26 cellular contexts compared by ENCODE assay signal in the genomic region with DNA sequence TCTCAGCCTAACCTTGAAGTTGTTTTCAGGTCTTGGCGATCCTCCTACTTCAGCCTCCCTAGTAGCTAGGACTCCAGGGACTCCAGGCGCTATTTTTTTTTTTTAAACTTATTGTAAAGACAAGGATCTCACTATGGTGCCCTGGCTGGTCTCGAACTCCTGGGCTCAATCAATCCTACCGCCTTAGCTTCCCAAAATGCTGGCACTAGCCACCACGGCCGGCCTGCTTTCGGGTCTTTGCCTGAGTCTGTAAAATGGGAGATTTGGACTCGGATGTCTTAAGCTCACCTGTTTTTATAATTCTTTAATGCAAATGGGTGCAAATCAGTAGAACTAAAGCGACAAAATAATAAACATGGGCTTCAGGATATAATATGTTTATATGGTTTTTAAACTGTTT. TPM values are rescaled to one million over a fixed set of nuclear protein-coding genes. Genes with fewer than 3 reads are reported as not detected.
DNase-seq lines count a peak whose midpoint lies in the region; TF ChIP-seq lines count a peak whose summit lies in the region.
"Had no signal": no experiment of that assay in that cellular context is flagged by ENCODE, and none has a peak within 500 bp of the region (broad histone marks: within the 10 kb centered on the region; RNA-seq: fewer than 3 reads in every experiment).

No MANE protein-coding gene starts in this region.

- no peak for TF ChIP-seq POLR2A in sigmoid colon (IDR thresholded peaks at IDR 0.05)

- no peak for TF ChIP-seq EP300 in sigmoid colon (IDR thresholded peaks at IDR 0.05)

- H3K9ac ChIP-seq in mesenchymal stem cell (ENCODE audit: low read length), result no peak overlapping the region

- H3K4me2 ChIP-seq in mesenchymal stem cell (ENCODE audit: low read length, poor library complexity, severe bottlenecking), result no peak overlapping the region

- no peak for TF ChIP-seq CTCF in endothelial cell (IDR thresholded peaks at IDR 0.05; ENCODE audit: unreplicated experiment)
- no peak for TF ChIP-seq CTCF in neural crest cell (conservative IDR thresholded peaks at IDR 0.05)
- no peak for TF ChIP-seq CTCF in sigmoid colon (IDR thresholded peaks at IDR 0.05)

- H3K36me3 ChIP-seq in sigmoid colon (no peaks in the 10 kb centered on the region), mesenchymal stem cell (ENCODE audit: control insufficient read depth in 1 of 2, insufficient read depth in 2 of 2, low read depth in 1 of 2, low read length in 2 of 2) (no peaks in the 10 kb centered on the region)
- H3K36me3 ChIP-seq: neutrophil, thoracic aorta, vagina had no signal

- no peak overlapping the region for H2BK15ac ChIP-seq in mesenchymal stem cell (ENCODE audit: low read depth, poor library complexity, severe bottlenecking)

- H2AK5ac ChIP-seq in mesenchymal stem cell (ENCODE audit: low read length, severe bottlenecking), result no peak overlapping the region

- no peaks in the 10 kb centered on the region for H3K4me1 Mint-ChIP-seq in T-helper 1 cell treated with Interleukin-12 subunit alpha and Interleukin-12 subunit beta and Interleukin-4 antibody, amounts not matched to agents 30 μg/mL and 1 μg/mL, for 36 hours (ENCODE audit: low read depth)
- no peaks in the 10 kb centered on the region for H3K4me1 Mint-ChIP-seq in activated T-helper 1 cell treated with anti-CD3 and anti-CD28 coated beads, Interleukin-12 subunit alpha, Interleukin-12 subunit beta, Interleukin-2, Interleukin-4 antibody, amounts not matched to agents 30 ng/mL and 10 ng/mL and 1 ng/mL, durations not matched to agents 14 hours and 24 hours and 36 hours (ENCODE audit: low read depth)
- H3K4me1 Mint-ChIP-seq in endothelial cell (ENCODE audit: unreplicated experiment) (no peaks in the 10 kb centered on the region), neural crest cell (peaks cover 8% of the 10 kb centered on the region)

- WGBS in sigmoid colon, 2 donors, result 91 to 93% methylated on average over 9 of the region's 9 CpGs
- 97% methylated on average over 9 of the region's 9 CpGs for WGBS in mesenchymal stem cell

- H3K9me3 Mint-ChIP-seq in T-helper 1 cell treated with Interleukin-12 subunit alpha and Interleukin-12 subunit beta and Interleukin-4 antibody, amounts not matched to agents 30 μg/mL and 1 μg/mL, for 36 hours, result no peaks in the 10 kb centered on the region
- no peaks in the 10 kb centered on the region for H3K9me3 Mint-ChIP-seq in activated T-helper 1 cell treated with anti-CD3 and anti-CD28 coated beads, Interleukin-12 subunit alpha, Interleukin-12 subunit beta, Interleukin-2, Interleukin-4 antibody, amounts not matched to agents 30 ng/mL and 10 ng/mL and 1 ng/mL, durations not matched to agents 14 hours and 24 hours and 36 hours
- H3K9me3 Mint-ChIP-seq in endothelial cell (ENCODE audit: unreplicated experiment), result no peaks in the 10 kb centered on the region
- no peaks in the 10 kb centered on the region for H3K9me3 Mint-ChIP-seq in neural crest cell

- H3K4me3 Mint-ChIP-seq in T-helper 1 cell treated with Interleukin-12 subunit alpha and Interleukin-12 subunit beta and Interleukin-4 antibody, amounts not matched to agents 30 μg/mL and 1 μg/mL, for 36 hours, result peak overlapping the region; percentile 38
- peak overlapping the region; percentile 60 for H3K4me3 Mint-ChIP-seq in activated T-helper 1 cell treated with anti-CD3 and anti-CD28 coated beads, Interleukin-12 subunit alpha, Interleukin-12 subunit beta, Interleukin-2, Interleukin-4 antibody, amounts not matched to agents 30 ng/mL and 10 ng/mL and 1 ng/mL, durations not matched to agents 14 hours and 24 hours and 36 hours
- peak overlapping the region; percentile 86 for H3K4me3 Mint-ChIP-seq in endothelial cell (ENCODE audit: unreplicated experiment)
- peak overlapping the region; percentile 71 for H3K4me3 Mint-ChIP-seq in neural crest cell

- H3K23ac ChIP-seq in mesenchymal stem cell (ENCODE audit: low read length in 2 of 2), result no peak overlapping the region

- H2BK12ac ChIP-seq in mesenchymal stem cell (ENCODE audit: low read length in 2 of 2), result no peak overlapping the region

- H4K8ac ChIP-seq in mesenchymal stem cell (ENCODE audit: low read length), result no peak overlapping the region

- H3K27ac ChIP-seq in sigmoid colon (no peak overlapping the region), mesenchymal stem cell (ENCODE audit: low read length, poor library complexity, severe bottlenecking) (no peak overlapping the region)
- H3K27ac ChIP-seq: 22Rv1, dorsolateral prefrontal cortex, neutrophil, thoracic aorta, vagina had no signal

- H3K27me3 ChIP-seq in sigmoid colon (peaks cover 8 to 42% (median 23%) of the 10 kb centered on the region in 3 donors), mesenchymal stem cell (ENCODE audit: control insufficient read depth in 1 of 2, insufficient read depth in 1 of 2, low read length in 2 of 2) (peaks cover 33 to 46% of the 10 kb centered on the region in 2 experiments)
- H3K27me3 ChIP-seq: vagina had no signal

- DNase-seq in T-helper 1 cell (no peak), endothelial cell (ENCODE audit: low spot score) (no peak), neural crest cell (ENCODE audit: low read depth, low spot score) (no peak), sigmoid colon (no peak), amniotic stem cell (lab: John Stamatoyannopoulos, UW) (no peak), mesenchymal stem cell (no peak)
- DNase-seq in activated T-helper 1 cell treated with anti-CD3 and anti-CD28 coated beads, Interleukin-12 subunit alpha, Interleukin-12 subunit beta, Interleukin-2, Interleukin-4 antibody, amounts not matched to agents 30 ng/mL and 10 ng/mL and 1 ng/mL, durations not matched to agents 14 hours and 24 hours and 36 hours (ENCODE audit: low spot score), result no peak
- DNase-seq: activated CD4-positive, alpha-beta T cell treated with anti-CD3 and anti-CD28 coated beads, Interleukin-2, amount 50 U/mL, for 1 hour; cerebellar nuclear complex; mucosa of descending colon; RPMI8226; stimulated activated naive CD8-positive, alpha-beta T cell treated with anti-CD3 and anti-CD28 coated beads, Interleukin-15, Interleukin-2, amounts not matched to agents 100 U/mL and 50 U/mL, for 24 hours had no signal

- no peaks in the 10 kb centered on the region for H3K79me1 ChIP-seq in mesenchymal stem cell (replicated peaks; ENCODE audit: low read length, poor library complexity, severe bottlenecking)

- H3K4me1 ChIP-seq in sigmoid colon (peaks cover 0 to 14% (median 10%) of the 10 kb centered on the region in 4 donors), mesenchymal stem cell (ENCODE audit: control insufficient read depth, insufficient read depth, low read depth, low read length) (peaks cover 12% of the 10 kb centered on the region)

- no peaks in the 10 kb centered on the region for H3K36me3 Mint-ChIP-seq in T-helper 1 cell treated with Interleukin-12 subunit alpha and Interleukin-12 subunit beta and Interleukin-4 antibody, amounts not matched to agents 30 μg/mL and 1 μg/mL, for 36 hours (ENCODE audit: low read depth)
- no peaks in the 10 kb centered on the region for H3K36me3 Mint-ChIP-seq in activated T-helper 1 cell treated with anti-CD3 and anti-CD28 coated beads, Interleukin-12 subunit alpha, Interleukin-12 subunit beta, Interleukin-2, Interleukin-4 antibody, amounts not matched to agents 30 ng/mL and 10 ng/mL and 1 ng/mL, durations not matched to agents 14 hours and 24 hours and 36 hours (ENCODE audit: low read depth)
- peaks cover 5% of the 10 kb centered on the region for H3K36me3 Mint-ChIP-seq in endothelial cell (ENCODE audit: low read depth, unreplicated experiment)
- H3K36me3 Mint-ChIP-seq in neural crest cell (ENCODE audit: low read depth), result no peaks in the 10 kb centered on the region
- H3K36me3 Mint-ChIP-seq: CD14-positive monocyte had no signal

- H3K27ac Mint-ChIP-seq in T-helper 1 cell treated with Interleukin-12 subunit alpha and Interleukin-12 subunit beta and Interleukin-4 antibody, amounts not matched to agents 30 μg/mL and 1 μg/mL, for 36 hours, result no peak overlapping the region
- no peak overlapping the region for H3K27ac Mint-ChIP-seq in activated T-helper 1 cell treated with anti-CD3 and anti-CD28 coated beads, Interleukin-12 subunit alpha, Interleukin-12 subunit beta, Interleukin-2, Interleukin-4 antibody, amounts not matched to agents 30 ng/mL and 10 ng/mL and 1 ng/mL, durations not matched to agents 14 hours and 24 hours and 36 hours
- H3K27ac Mint-ChIP-seq in endothelial cell (ENCODE audit: unreplicated experiment) (no peak overlapping the region), neural crest cell (ENCODE audit: unreplicated experiment) (no peak overlapping the region)
- H3K27ac Mint-ChIP-seq: CD14-positive monocyte had no signal

- no peak overlapping the region for H2BK5ac ChIP-seq in mesenchymal stem cell (ENCODE audit: low read depth, low read length, poor library complexity, severe bottlenecking)

- H4K91ac ChIP-seq in mesenchymal stem cell (ENCODE audit: low read length), result no peak overlapping the region

- H3K27me3 Mint-ChIP-seq in T-helper 1 cell treated with Interleukin-12 subunit alpha and Interleukin-12 subunit beta and Interleukin-4 antibody, amounts not matched to agents 30 μg/mL and 1 μg/mL, for 36 hours (ENCODE audit: low read depth), result peaks cover 32% of the 10 kb centered on the region
- H3K27me3 Mint-ChIP-seq in activated T-helper 1 cell treated with anti-CD3 and anti-CD28 coated beads, Interleukin-12 subunit alpha, Interleukin-12 subunit beta, Interleukin-2, Interleukin-4 antibody, amounts not matched to agents 30 ng/mL and 10 ng/mL and 1 ng/mL, durations not matched to agents 14 hours and 24 hours and 36 hours (ENCODE audit: insufficient read depth), result peaks cover 38% of the 10 kb centered on the region
- H3K27me3 Mint-ChIP-seq in endothelial cell (ENCODE audit: unreplicated experiment) (peaks cover 2% of the 10 kb centered on the region), neural crest cell (ENCODE audit: low read depth) (peaks cover 88% of the 10 kb centered on the region)

- H3K9me3 ChIP-seq in sigmoid colon (no peaks in the 10 kb centered on the region), mesenchymal stem cell (ENCODE audit: control insufficient read depth, low read length) (no peaks in the 10 kb centered on the region)
- H3K9me3 ChIP-seq: mucosa of descending colon, neutrophil, thoracic aorta, vagina had no signal

- no peak overlapping the region for H3K4me3 ChIP-seq in sigmoid colon
- H3K4me3 ChIP-seq in mesenchymal stem cell (ENCODE audit: insufficient read depth in 1 of 2, low read depth in 1 of 2, low read length in 2 of 2), result no peak overlapping the region
- H3K4me3 ChIP-seq: mucosa of descending colon had no signal

- intact Hi-C loops in activated T-helper 1 cell treated with anti-CD3 and anti-CD28 coated beads, Interleukin-12 subunit alpha, Interleukin-12 subunit beta, Interleukin-2, Interleukin-4 antibody, amounts not matched to agents 30 ng/mL and 10 ng/mL and 1 ng/mL, durations not matched to agents 14 hours and 24 hours and 36 hours (cut with micrococcal nuclease), result no loop called here
- intact Hi-C loops in sigmoid colon (cut with DNase I), result no loop called here

- H2BK120ac ChIP-seq in mesenchymal stem cell (ENCODE audit: low read depth, low read length), result no peak overlapping the region

- H3K14ac ChIP-seq in mesenchymal stem cell (ENCODE audit: low read length in 2 of 2), result no peak overlapping the region

- no peak overlapping the region for H3K4ac ChIP-seq in mesenchymal stem cell (ENCODE audit: low read depth in 1 of 2, low read length in 2 of 2)

- no peak overlapping the region for H3K18ac ChIP-seq in mesenchymal stem cell (ENCODE audit: low read depth in 1 of 2, low read length in 2 of 2)

- no peak overlapping the region for H2AFZ ChIP-seq in mesenchymal stem cell (ENCODE audit: low read depth, low read length)

RNA-seq across cellular contexts. Expression of gene SYT10, which starts 0.9 kb away (rescaled TPM):
- total RNA-seq in activated T-helper 1 cell treated with anti-CD3 and anti-CD28 coated beads, Interleukin-12 subunit alpha, Interleukin-12 subunit beta, Interleukin-2, Interleukin-4 antibody, amounts not matched to agents 30 ng/mL and 10 ng/mL and 1 ng/mL, durations not matched to agents 14 hours and 24 hours and 36 hours, result not detected in 2 replicates
- total RNA-seq in endothelial cell (ENCODE audit: unreplicated experiment) (0.10 TPM), neural crest cell (0.19 and 0.27 TPM in 2 replicates), sigmoid colon (1 to 10 TPM in 3 of 4 donors, under 1 TPM in 1; 0.49 to 6.9 (median 4.2) TPM)
- under 1 TPM in 1 of 3 donors, not detected in 2; 0.13 TPM for polyA plus RNA-seq in sigmoid colon
- not detected for polyA plus RNA-seq in mesenchymal stem cell (2013, experiment 1 of 2)
- polyA plus RNA-seq in mesenchymal stem cell (2013, experiment 2 of 2), result not detected
- total RNA-seq: Daoy; endothelial cell of umbilical vein; fibroblast of lung; kidney epithelial cell; NCI-H460; pulmonary artery endothelial cell; T-helper 2 cell treated with Interferon-gamma antibody and Interleukin-4, amounts not matched to agents 100 ng/mL and 5 ng/mL, for 36 hours; thoracic aorta had no signal
- polyA plus RNA-seq: CD14-positive monocyte, endothelial cell of umbilical vein, fibroblast of lung had no signal
